ENCODE assay signal across 13 cellular contexts in genomic region chr18:61949946-61950345, GRCh38. TPM values are rescaled to one million over a fixed set of nuclear protein-coding genes. Genes with fewer than 3 reads are reported as not detected.
DNase-seq lines count a peak whose midpoint lies in the region; ATAC-seq, FAIRE-seq and TF ChIP-seq lines count a peak whose summit lies in the region.
"Had no signal": no experiment of that assay in that cellular context is flagged by ENCODE, and none has a peak within 500 bp of the region (broad histone marks: within the 10 kb centered on the region; RNA-seq: fewer than 3 reads in every experiment).

No MANE protein-coding gene starts in this region.

- no peaks in the 10 kb centered on the region for H3K27me3 Mint-ChIP-seq in activated naive CD4-positive, alpha-beta T cell treated with anti-CD3 and anti-CD28 coated beads, Interleukin-2, amount 50 U/mL, for 24 hours

- TF ChIP-seq POLR2A in uterus (IDR thresholded peaks at IDR 0.05): no peak

- H3K9me3 Mint-ChIP-seq in activated naive CD4-positive, alpha-beta T cell treated with anti-CD3 and anti-CD28 coated beads, Interleukin-2, amount 50 U/mL, for 24 hours: no peaks in the 10 kb centered on the region

- H3K36me3 ChIP-seq in bronchial epithelial cell (ENCODE audit: control insufficient read depth, insufficient read depth, low read length): no peaks in the 10 kb centered on the region
- no peaks in the 10 kb centered on the region for H3K36me3 ChIP-seq in uterus
- H3K36me3 ChIP-seq: tibial nerve had no signal

- H3K9me3 ChIP-seq in uterus: no peaks in the 10 kb centered on the region
- H3K9me3 ChIP-seq: tibial nerve had no signal

- H3K36me3 Mint-ChIP-seq in activated naive CD4-positive, alpha-beta T cell treated with anti-CD3 and anti-CD28 coated beads, Interleukin-2, amount 50 U/mL, for 24 hours: no peaks in the 10 kb centered on the region

- no peak for ATAC-seq in HG03565 (IDR thresholded peaks at IDR 0.05; ENCODE audit: unreplicated experiment)

- no peaks in the 10 kb centered on the region for H3K4me1 ChIP-seq in uterus
- H3K4me1 ChIP-seq: tibial nerve had no signal

- TF ChIP-seq CTCF in bronchial epithelial cell (IDR thresholded peaks at IDR 0.05; ENCODE audit: insufficient read depth, low read length, severe bottlenecking) (no peak), uterus (IDR thresholded peaks at IDR 0.05) (no peak)

- intact Hi-C loops in uterus (cut with DNase I; ENCODE audit: low total_unique reads): no loop called here

- peak; percentile 98 for FAIRE-seq in bronchial epithelial cell (lab: Jason Lieb, UNC)
- FAIRE-seq: A204.1 had no signal

- no peak overlapping the region for H3K4me3 Mint-ChIP-seq in activated naive CD4-positive, alpha-beta T cell treated with anti-CD3 and anti-CD28 coated beads, Interleukin-2, amount 50 U/mL, for 24 hours

- DNase-seq in activated naive CD4-positive, alpha-beta T cell treated with anti-CD3 and anti-CD28 coated beads, Interleukin-2, amount 50 U/mL, for 16 hours: no peak
- peak; percentile 99 for DNase-seq in bronchial epithelial cell (ENCODE audit: low read depth)
- DNase-seq in islet precursor cell: peak; percentile 83
- peak; percentile 46 to 63 for DNase-seq in uterus
- no peak for DNase-seq in NCI-H187 treated with DMSO at 0.1 percent for 48 hours (lab: John Stamatoyannopoulos, UW)
- no peak for DNase-seq in midbrain (lab: John Stamatoyannopoulos, UW)
- DNase-seq: activated CD8-positive, alpha-beta memory T cell treated with anti-CD3 and anti-CD28 coated beads for 24 hours; effector memory CD4-positive, alpha-beta T cell; T-helper 9 cell had no signal

- peak overlapping the region; percentile 27 for H3K27ac Mint-ChIP-seq in activated naive CD4-positive, alpha-beta T cell treated with anti-CD3 and anti-CD28 coated beads, Interleukin-2, amount 50 U/mL, for 24 hours

- H3K4me1 Mint-ChIP-seq in activated naive CD4-positive, alpha-beta T cell treated with anti-CD3 and anti-CD28 coated beads, Interleukin-2, amount 50 U/mL, for 24 hours: peaks cover 11% of the 10 kb centered on the region

- peak overlapping the region in 1 of 2 donors; percentile 14 for H3K27ac ChIP-seq in uterus
- H3K27ac ChIP-seq: tibial nerve had no signal

- H3K4me3 ChIP-seq in bronchial epithelial cell (ENCODE audit: low read depth, low read length) (peak overlapping the region; percentile 13), uterus (no peak overlapping the region)
- H3K4me3 ChIP-seq: tibial nerve had no signal

- H3K27me3 ChIP-seq in bronchial epithelial cell (ENCODE audit: control insufficient read depth, insufficient read depth, low read length) (no peaks in the 10 kb centered on the region), uterus (no peaks in the 10 kb centered on the region)
- H3K27me3 ChIP-seq: tibial nerve had no signal

RNA-seq across cellular contexts. Expression of gene RNF152, which starts 57.1 kb away (rescaled TPM):
- total RNA-seq in bronchial epithelial cell (28.4 and 31.9 TPM in 2 replicates), uterus (10 to 100 TPM; 20.0 to 86.1 (median 33.0) TPM)

Comparison
In these comparisons a context has a peak if more than half of its experiments do, and no peak if none do; other contexts are left out.
1. DNase-seq: peak in bronchial epithelial cell (single experiment), islet precursor cell (single experiment) and uterus (2 of 2); none in activated naive CD4-positive, alpha-beta T cell treated with anti-CD3 and anti-CD28 coated beads, Interleukin-2, amount 50 U/mL, for 16 hours (single experiment), NCI-H187 treated with DMSO at 0.1 percent for 48 hours (single experiment) and midbrain (single experiment).